In genomic region chr14:76919811-76920571, GRCh38 we compare ENCODE assay signal across 8 cellular contexts.
DNase-seq lines count a peak whose midpoint lies in the region; ATAC-seq, FAIRE-seq and TF ChIP-seq lines count a peak whose summit lies in the region.

No MANE protein-coding gene starts in this region.

- CTCF ChIA-PET in Calu3 (lab: Charles Lee), result interaction anchor here (0.5 to 2.7 kb wide), 15 partner anchors 14 to 178 kb away, joined by 3 to 17 read pairs (median 5); partner anchors contain the start of gene IRF2BPL
- CTCF ChIA-PET in SK-N-SH (lab: Yijun Ruan, JAX), result interaction anchor here (0.7 to 19.9 kb wide), 12 partner anchors 18 to 175 kb away, joined by 3 to 484 read pairs (median 30); partner anchors contain the start of gene IRF2BPL
- CTCF ChIA-PET in endothelial cell of umbilical vein (lab: Charles Lee), result interaction anchor here (1.0 to 4.9 kb wide), 15 partner anchors 15 to 150 kb away, joined by 3 to 51 read pairs (median 6); partner anchors contain the start of gene IRF2BPL

- H3K79me2 ChIP-seq in SK-N-SH (ENCODE audit: insufficient read depth) (no peaks in the 10 kb centered on the region), endothelial cell of umbilical vein (ENCODE audit: control insufficient read depth, insufficient read depth, low read length) (no peaks in the 10 kb centered on the region)

- FAIRE-seq in endothelial cell of umbilical vein (lab: Jason Lieb, UNC) (peak; percentile 87), urothelium cell line (lab: Jason Lieb, UNC) (no peak)

- H3K4me1 Mint-ChIP-seq in Calu3 (ENCODE audit: low read depth, unreplicated experiment), result peaks cover 66% of the 10 kb centered on the region

- peaks cover 50% of the 10 kb centered on the region for H3F3A ChIP-seq in SK-N-SH (replicated peaks; ENCODE audit: insufficient read depth)

- H3K36me3 ChIP-seq in SK-N-SH (replicated peaks in 1 of 2; ENCODE audit: control insufficient read depth in 1 of 2, insufficient read depth in 2 of 2, low read length in 1 of 2) (no peaks in the 10 kb centered on the region), endothelial cell of umbilical vein (ENCODE audit: control insufficient read depth in 2 of 2, extremely low read depth in 1 of 2, insufficient read depth in 2 of 2, low read length in 2 of 2) (no peaks in the 10 kb centered on the region), muscle layer of colon (ENCODE audit: insufficient read depth, low read length) (no peaks in the 10 kb centered on the region)

- intact Hi-C loops in Calu3 (cut with micrococcal nuclease; ENCODE audit: unreplicated experiment) (loop anchor here (2.0 to 5.0 kb wide), 3 partner anchors 27 to 103 kb away; no protein-coding TSS in a partner anchor), endothelial cell of umbilical vein (cut with micrococcal nuclease) (loop anchor here (1.0 kb wide), 1 partner anchor 178 kb away; the partner anchor contains the start of gene CIPC)

- TF ChIP-seq POLR2A in endothelial cell of umbilical vein (IDR thresholded peaks at IDR 0.05; ENCODE audit: low read depth, low read length), result no peak

- no peaks in the 10 kb centered on the region for H3K27me3 ChIP-seq in SK-N-SH (ENCODE audit: insufficient read depth)
- no peaks in the 10 kb centered on the region for H3K27me3 ChIP-seq in endothelial cell of umbilical vein (ENCODE audit: control insufficient read depth in 2 of 2, insufficient read depth in 2 of 2, low read length in 2 of 2)
- H3K27me3 ChIP-seq in muscle layer of colon (ENCODE audit: control insufficient read depth in 1 of 2, insufficient read depth in 2 of 2, low read length in 2 of 2), result no peaks in the 10 kb centered on the region

- H3K9me3 ChIP-seq in SK-N-SH, result no peaks in the 10 kb centered on the region
- no peaks in the 10 kb centered on the region for H3K9me3 ChIP-seq in endothelial cell of umbilical vein (replicated peaks; ENCODE audit: control insufficient read depth, insufficient read depth, low read length)
- no peaks in the 10 kb centered on the region for H3K9me3 ChIP-seq in muscle layer of colon (ENCODE audit: low read length)

- H3K9ac ChIP-seq in SK-N-SH, result peak overlapping the region; percentile 80
- peak overlapping the region; percentile 81 for H3K9ac ChIP-seq in endothelial cell of umbilical vein (replicated peaks; ENCODE audit: extremely low read depth, insufficient read depth, low read length)
- H3K9ac ChIP-seq in muscle layer of colon (ENCODE audit: low read length), result peak overlapping the region; percentile 86

- H3K27ac ChIP-seq in SK-N-SH (ENCODE audit: low read depth in 2 of 2, low read length in 1 of 2) (peak overlapping the region; percentile 100), endothelial cell of umbilical vein (ENCODE audit: insufficient read depth, low read depth, low read length) (peak overlapping the region; percentile 86), muscle layer of colon (ENCODE audit: low read depth, low read length) (peak overlapping the region; percentile 93)

- H3K4me2 ChIP-seq in SK-N-SH, result peak overlapping the region; percentile 90
- peak overlapping the region; percentile 31 for H3K4me2 ChIP-seq in endothelial cell of umbilical vein (ENCODE audit: insufficient read depth, low read length)

- peak overlapping the region; percentile 15 to 47 for H3K4me3 ChIP-seq in SK-N-SH (ENCODE audit: low read depth in 2 of 2, low read length in 1 of 2)
- no peak overlapping the region for H3K4me3 ChIP-seq in endothelial cell of umbilical vein (replicated peaks in 1 of 3; ENCODE audit: insufficient read depth in 1 of 3, low read depth in 1 of 3, low read length in 3 of 3)
- peak overlapping the region in 1 of 2 donors; percentile 42 for H3K4me3 ChIP-seq in muscle layer of colon (ENCODE audit: low read depth in 1 of 2, low read length in 2 of 2)

- peak; percentile 47 for DNase-seq in Calu3
- DNase-seq in MV-4-11 (lab: John Stamatoyannopoulos, UW), result peak; percentile 48
- peak; percentile 86 for DNase-seq in SK-N-SH
- DNase-seq in endothelial cell of umbilical vein (ENCODE audit: low read depth, low spot score), result peak; percentile 72
- DNase-seq in urothelium cell line (ENCODE audit: low spot score), result peak; percentile 64

- peak; percentile 35 to 75; a peak in 3 of 4 replicates for TF ChIP-seq EP300 in SK-N-SH (IDR thresholded peaks at IDR 0.05; ENCODE audit: borderline replicate concordance in 1 of 2, low read depth in 1 of 2, low read length in 1 of 2)

- ATAC-seq in GM18858 (IDR thresholded peaks at IDR 0.05; ENCODE audit: unreplicated experiment) (no peak), GM19455 (IDR thresholded peaks at IDR 0.05; ENCODE audit: unreplicated experiment) (no peak)

- no peaks in the 10 kb centered on the region for H3K9me3 Mint-ChIP-seq in Calu3 (ENCODE audit: low read depth, unreplicated experiment)

- H3K4me1 ChIP-seq in SK-N-SH (ENCODE audit: control insufficient read depth in 1 of 2, insufficient read depth in 2 of 2, low read depth in 1 of 2, low read length in 1 of 2), result peaks cover 74 to 81% of the 10 kb centered on the region in 2 experiments
- H3K4me1 ChIP-seq in endothelial cell of umbilical vein (ENCODE audit: control insufficient read depth, extremely low read depth, insufficient read depth, low read length), result peaks cover 32% of the 10 kb centered on the region
- H3K4me1 ChIP-seq in muscle layer of colon (ENCODE audit: insufficient read depth, low read length), result peaks cover 47% of the 10 kb centered on the region

- BruUV-seq in Calu3 (replicated peaks; lab: Mats Ljungman, UMichigan), result no TSS peak
- BruUV-seq in endothelial cell of umbilical vein (replicated peaks; lab: Mats Ljungman, UMichigan), result no TSS peak

- peak overlapping the region; percentile 84 for H3K27ac Mint-ChIP-seq in Calu3 (ENCODE audit: unreplicated experiment)

- dilution Hi-C loops in endothelial cell of umbilical vein (cut with MboI; ENCODE audit: extremely low pct_ligation_motif_present, low sequenced_read_pairs), result no loop called here

- H4K20me1 ChIP-seq in SK-N-SH (ENCODE audit: insufficient read depth), result no peaks in the 10 kb centered on the region; the same call in 1 of the 2 replicates
- H4K20me1 ChIP-seq in endothelial cell of umbilical vein (replicated peaks; ENCODE audit: control insufficient read depth, extremely low read depth, insufficient read depth, low read length), result no peaks in the 10 kb centered on the region

- 5% methylated on average over 19 of the region's 19 CpGs for WGBS in SK-N-SH (ENCODE audit: low lambda C conversion rate)

- TF ChIP-seq CTCF in Calu3 (IDR thresholded peaks at IDR 0.05; ENCODE audit: unreplicated experiment), result no peak
- no peak for TF ChIP-seq CTCF in SK-N-SH (IDR thresholded peaks at IDR 0.05)
- TF ChIP-seq CTCF in endothelial cell of umbilical vein (IDR thresholded peaks at IDR 0.05; ENCODE audit: extremely low read depth in 1 of 2, insufficient read depth in 1 of 2, low read depth in 1 of 2, low read length in 2 of 2), result no peak

- H3K9me2 ChIP-seq in SK-N-SH, result no peaks in the 10 kb centered on the region

- peak; percentile 8; the same call in 1 of the 2 replicates for TF ChIP-seq RAD21 in SK-N-SH (IDR thresholded peaks at IDR 0.05; ENCODE audit: low read length)

- H2AFZ ChIP-seq in SK-N-SH (ENCODE audit: low read depth) (peak overlapping the region; percentile 61; the same call in 1 of the 2 replicates), endothelial cell of umbilical vein (ENCODE audit: low read depth, low read length) (peak overlapping the region; percentile 31)

- no peaks in the 10 kb centered on the region for H3K27me3 Mint-ChIP-seq in Calu3 (ENCODE audit: unreplicated experiment)

- H3K4me3 Mint-ChIP-seq in Calu3 (ENCODE audit: low read depth, unreplicated experiment), result no peak overlapping the region

- H3K9me1 ChIP-seq in endothelial cell of umbilical vein (replicated peaks; ENCODE audit: control insufficient read depth, extremely low read depth, insufficient read depth, low read length), result no peaks in the 10 kb centered on the region

- POLR2A ChIA-PET in SK-N-SH (lab: Yijun Ruan, JAX), result interaction anchor here (0.8 to 4.5 kb wide), 19 partner anchors 10 to 151 kb away, joined by 3 to 41 read pairs (median 4); partner anchors contain the start of gene IRF2BPL
- POLR2A ChIA-PET in endothelial cell of umbilical vein (lab: Charles Lee), result interaction anchor here (0.6 to 1.8 kb wide), 5 partner anchors 27 to 120 kb away, joined by 3 to 12 read pairs (median 3); partner anchors contain the start of gene IRF2BPL

- H3K36me3 Mint-ChIP-seq in Calu3 (ENCODE audit: insufficient read depth, unreplicated experiment), result peaks cover 14% of the 10 kb centered on the region

TF ChIP-seq in SK-N-SH, 30 proteins besides CTCF, POLR2A, EP300 and RAD21 (continues in another document):
- TF ChIP-seq POLR2AphosphoS5 (IDR thresholded peaks at IDR 0.05; ENCODE audit: low read depth, low read length) (peak; percentile 31; the same call in 1 of the 2 replicates), TCF12 (IDR thresholded peaks at IDR 0.05) (peak; percentile 74), SIN3A (IDR thresholded peaks at IDR 0.05; ENCODE audit: borderline replicate concordance, low read depth, low read length) (0 out of 2 replicates have a peak, but pooled peaks have one; percentile 15), ELF1 (IDR thresholded peaks at IDR 0.05) (no peak), NRF1 (IDR thresholded peaks at IDR 0.05; ENCODE audit: low read depth, low read length) (no peak), JUND (IDR thresholded peaks at IDR 0.05) (no peak), USF1 (IDR thresholded peaks at IDR 0.05; ENCODE audit: borderline replicate concordance, low read depth) (no peak)

TF ChIP-seq in endothelial cell of umbilical vein, 7 proteins besides CTCF, POLR2A, EP300 and RAD21:
- TF ChIP-seq GATA2 (IDR thresholded peaks at IDR 0.05; ENCODE audit: insufficient read depth, insufficient read length, low read depth, low read length) (no peak), POLR2AphosphoS5 (IDR thresholded peaks at IDR 0.05; ENCODE audit: insufficient read depth, low read depth, low read length) (peak; percentile 31)
TF ChIP-seq in endothelial cell of umbilical vein: peak in this region for 1.

Comparison
In these comparisons a context has a peak if more than half of its experiments do, and no peak if none do; other contexts are left out.
1. H3K4me3 ChIP-seq: peak in SK-N-SH (2 of 2); none in endothelial cell of umbilical vein (0 of 3).
2. Peak in every context shown above with its lines, with median percentiles within 50 percentile points of each other: DNase-seq, H3K27ac ChIP-seq and H3K9ac ChIP-seq.